In genomic region chr10:90148121-90148855, GRCh38 we compare ENCODE assay signal across 10 cellular contexts.
DNase-seq lines count a peak whose midpoint lies in the region; ATAC-seq and TF ChIP-seq lines count a peak whose summit lies in the region.
"Had no signal": no experiment of that assay in that cellular context is flagged by ENCODE, and none has a peak within 500 bp of the region (broad histone marks: within the 10 kb centered on the region; RNA-seq: fewer than 3 reads in every experiment).

No MANE protein-coding gene starts in this region.

- intact Hi-C loops in Right ventricle myocardium superior (cut with DNase I) (no loop called here), vagina (cut with DNase I) (no loop called here)

- TF ChIP-seq CTCF in cardiac muscle cell (IDR thresholded peaks at IDR 0.05; ENCODE audit: low read depth, low read length), result peak; percentile 78
- peak; percentile 76 for TF ChIP-seq CTCF in epithelial cell of proximal tubule (conservative IDR thresholded peaks at IDR 0.05; ENCODE audit: low read depth, low read length)
- peak; percentile 70 for TF ChIP-seq CTCF in type B pancreatic cell (conservative IDR thresholded peaks at IDR 0.05)
- TF ChIP-seq CTCF in vagina (IDR thresholded peaks at IDR 0.05), result no peak

- no peaks in the 10 kb centered on the region for H3K9me3 Mint-ChIP-seq in type B pancreatic cell

- H3K36me3 Mint-ChIP-seq in type B pancreatic cell, result no peaks in the 10 kb centered on the region

- H3K4me1 ChIP-seq in cardiac muscle cell (ENCODE audit: low read depth) (no peaks in the 10 kb centered on the region), vagina (no peaks in the 10 kb centered on the region)

- H3K27me3 ChIP-seq in cardiac muscle cell (no peaks in the 10 kb centered on the region), vagina (no peaks in the 10 kb centered on the region)

- H3K36me3 ChIP-seq in cardiac muscle cell (no peaks in the 10 kb centered on the region), vagina (no peaks in the 10 kb centered on the region)

- H3K27me3 Mint-ChIP-seq in type B pancreatic cell, result peaks cover 7% of the 10 kb centered on the region

- TF ChIP-seq POLR2A in vagina (IDR thresholded peaks at IDR 0.05), result no peak

- DNase-seq in cardiac muscle cell (ENCODE audit: low read depth in 1 of 2, low spot score in 1 of 2) (peak; percentile 45 to 83), Right ventricle myocardium superior (no peak), NCI-H748 treated with DMSO at 0.1 percent for 48 hours (lab: John Stamatoyannopoulos, UW) (peak; percentile 26), epithelial cell of proximal tubule (ENCODE audit: low read depth) (no peak), type B pancreatic cell (ENCODE audit: extremely low spot score, unreplicated experiment) (no peak), vagina (ENCODE audit: extremely low spot score in 2 of 2) (no peak), AG08395 (ENCODE audit: low spot score) (no peak), COLO668 (lab: John Stamatoyannopoulos, UW; ENCODE audit: unreplicated experiment) (no peak)
- DNase-seq: amygdala, NCI-H187 had no signal

- H3K27ac Mint-ChIP-seq in type B pancreatic cell, result no peak overlapping the region

- no peak overlapping the region for H3K27ac ChIP-seq in cardiac muscle cell
- H3K27ac ChIP-seq in vagina, result no peak overlapping the region

- ATAC-seq in Right ventricle myocardium superior (ENCODE audit: poor library complexity), result no peak

- no peak overlapping the region for H3K4me3 Mint-ChIP-seq in type B pancreatic cell

- H3K4me3 ChIP-seq in cardiac muscle cell (no peak overlapping the region), epithelial cell of proximal tubule (ENCODE audit: low read depth, low read length) (no peak overlapping the region), vagina (no peak overlapping the region)

- H3K4me1 Mint-ChIP-seq in type B pancreatic cell (ENCODE audit: unreplicated experiment), result no peaks in the 10 kb centered on the region

- H3K9me3 ChIP-seq in cardiac muscle cell (ENCODE audit: low read depth), result no peaks in the 10 kb centered on the region
- H3K9me3 ChIP-seq in vagina, result no peaks in the 10 kb centered on the region

Comparison
In these comparisons a context has a peak if more than half of its experiments do, and no peak if none do; other contexts are left out.
1. DNase-seq: peak in cardiac muscle cell (2 of 2) and NCI-H748 treated with DMSO at 0.1 percent for 48 hours (single experiment); none in Right ventricle myocardium superior (single experiment), epithelial cell of proximal tubule (single experiment), type B pancreatic cell (single experiment), vagina (0 of 2), AG08395 (single experiment) and COLO668 (single experiment).
2. CTCF ChIP-seq: peak in cardiac muscle cell (single experiment), epithelial cell of proximal tubule (single experiment) and type B pancreatic cell (single experiment); none in vagina (0 of 3).